In the genomic region with DNA sequence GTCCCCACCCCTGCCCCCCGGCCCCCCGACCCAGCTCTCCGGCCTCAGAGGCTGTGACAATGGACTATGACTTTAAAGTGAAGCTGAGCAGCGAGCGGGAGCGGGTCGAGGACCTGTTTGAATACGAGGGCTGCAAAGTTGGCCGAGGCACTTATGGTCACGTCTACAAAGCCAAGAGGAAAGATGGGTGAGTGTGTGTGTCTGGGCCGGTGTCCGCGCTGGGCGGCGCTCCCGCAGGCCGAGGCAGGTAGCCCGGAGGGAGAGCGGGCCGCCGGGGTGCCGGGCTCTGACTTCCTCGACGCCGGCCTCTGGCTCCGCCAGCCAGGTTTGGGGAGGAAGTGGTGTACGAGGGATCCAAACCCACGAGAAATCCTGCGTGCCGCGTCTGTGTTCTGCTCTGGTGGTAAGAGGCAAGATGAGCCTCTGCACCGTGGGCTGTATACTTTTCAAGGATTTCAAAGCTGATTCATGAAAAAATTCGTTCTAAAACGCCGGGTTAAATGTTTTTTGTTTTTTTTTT, we compare ENCODE assay signal across 8 cellular contexts. TPM values are rescaled to one million over a fixed set of nuclear protein-coding genes. Genes with fewer than 3 reads are reported as not detected.
A peak's percentile ranks its signal among the peaks of the same experiment; 100 is the strongest.
DNase-seq lines count a peak whose midpoint lies in the region; ATAC-seq and TF ChIP-seq lines count a peak whose summit lies in the region.

No MANE protein-coding gene starts in this region.

- peak overlapping the region; percentile 93 to 95 (median 93) for H3K27ac Mint-ChIP-seq in IgD-negative memory B cell

- H3K4me3 ChIP-seq in astrocyte of the spinal cord (ENCODE audit: low read depth, low read length): peak overlapping the region; percentile 73
- H3K4me3 ChIP-seq in iPS-15b (ENCODE audit: low read depth, low read length): peak overlapping the region; percentile 65
- H3K4me3 ChIP-seq in skeletal muscle cell (ENCODE audit: low read depth, low read length): peak overlapping the region; percentile 85

- H3K9me3 Mint-ChIP-seq in IgD-negative memory B cell: no peaks in the 10 kb centered on the region

- ATAC-seq in GM21619 (IDR thresholded peaks at IDR 0.05; ENCODE audit: unreplicated experiment) (peak; percentile 24), GM18870 (IDR thresholded peaks at IDR 0.05; ENCODE audit: unreplicated experiment) (no peak)

- peaks cover 1% of the 10 kb centered on the region for H3K36me3 Mint-ChIP-seq in IgD-negative memory B cell

- H3K4me3 Mint-ChIP-seq in IgD-negative memory B cell: peak overlapping the region; percentile 91 to 99 (median 94)

- no peak for TF ChIP-seq CTCF in astrocyte of the spinal cord (IDR thresholded peaks at IDR 0.05; ENCODE audit: low read depth, low read length)

- peak; percentile 48 for DNase-seq in EH (ENCODE audit: low read depth)
- DNase-seq in T-helper 2 cell: peak; percentile 21 to 76 (median 54)
- peak; percentile 39 for DNase-seq in astrocyte of the spinal cord (ENCODE audit: low read depth, low spot score)
- no peak for DNase-seq in skeletal muscle cell (ENCODE audit: low read depth)

- H3K4me1 Mint-ChIP-seq in IgD-negative memory B cell: peaks cover 26 to 34% (median 27%) of the 10 kb centered on the region in 3 donors

- H3K9ac ChIP-seq in iPS-15b (ENCODE audit: low read depth, low read length): peak overlapping the region; percentile 74

- peaks cover 2% of the 10 kb centered on the region for H3K4me1 ChIP-seq in iPS-15b (ENCODE audit: control insufficient read depth, insufficient read depth, low read length)

- peaks cover 2% of the 10 kb centered on the region for H3K27me3 Mint-ChIP-seq in IgD-negative memory B cell

- H3K27me3 ChIP-seq in iPS-15b (ENCODE audit: control insufficient read depth, insufficient read depth, low read length): no peaks in the 10 kb centered on the region

- in situ Hi-C loops in astrocyte of the spinal cord (cut with HindIII; ENCODE audit: low sequenced_read_pairs): no loop called here

- no peaks in the 10 kb centered on the region for H3K9me3 ChIP-seq in iPS-15b (ENCODE audit: control insufficient read depth, insufficient read depth, low read length)

- H3K36me3 ChIP-seq in iPS-15b (ENCODE audit: control insufficient read depth, insufficient read depth, low read length): no peaks in the 10 kb centered on the region

RNA-seq across cellular contexts. Expression of gene CDK8, which starts 0.7 kb away (rescaled TPM):
- polyA plus RNA-seq in IgD-negative memory B cell: 3.3 TPM

RNA-seq across cellular contexts. Expression of gene RNF6, which starts 32.5 kb away (rescaled TPM):
- 52.7 TPM for polyA plus RNA-seq in IgD-negative memory B cell
